ENCODE assay signal across 8 cellular contexts in genomic region chr9:125241000-125241862, GRCh38.
DNase-seq lines count a peak whose midpoint lies in the region; ATAC-seq, FAIRE-seq and TF ChIP-seq lines count a peak whose summit lies in the region.

TSS of gene HSPA5 (minus strand) at chr9:125241343. CDS start at chr9:125241126, 217 bp downstream.

- H3K4me3 ChIP-seq in HAP-1 (peak within 1 kb of the TSS; percentile 99), MM.1S (ENCODE audit: low read length) (peak within 1 kb of the TSS; percentile 100)

- H3K4me1 Mint-ChIP-seq in nephron progenitor cell: peaks cover 42% of the 10 kb centered on the region
- H3K4me1 Mint-ChIP-seq in stimulated activated naive CD8-positive, alpha-beta T cell treated with anti-CD3 and anti-CD28 coated beads, Interleukin-15, amount 100 ng/mL, for 72 hours: peaks cover 62% of the 10 kb centered on the region

- H3K27me3 ChIP-seq in HAP-1 (ENCODE audit: low read depth): no peaks in the 10 kb centered on the region
- H3K27me3 ChIP-seq in MM.1S (replicated peaks; ENCODE audit: insufficient read depth, low read length): no peaks in the 10 kb centered on the region

- peaks cover 18% of the 10 kb centered on the region for H3K4me1 ChIP-seq in HAP-1
- H3K4me1 ChIP-seq in MM.1S (ENCODE audit: low read length): peaks cover 14% of the 10 kb centered on the region; the same call in 1 of the 2 replicates

- H3K36me3 ChIP-seq in HAP-1 (replicated peaks): peaks cover 49% of the 10 kb centered on the region
- peaks cover 18% of the 10 kb centered on the region for H3K36me3 ChIP-seq in MM.1S (replicated peaks; ENCODE audit: insufficient read depth, low read length)

- H3K9me3 Mint-ChIP-seq in nephron progenitor cell: no peaks in the 10 kb centered on the region
- H3K9me3 Mint-ChIP-seq in stimulated activated naive CD8-positive, alpha-beta T cell treated with anti-CD3 and anti-CD28 coated beads, Interleukin-15, amount 100 ng/mL, for 72 hours: no peaks in the 10 kb centered on the region

- H3K9me3 ChIP-seq in HAP-1 (no peaks in the 10 kb centered on the region; the same call in 1 of the 2 replicates), MM.1S (replicated peaks; ENCODE audit: insufficient read depth, low read length) (no peaks in the 10 kb centered on the region)

- peak within 1 kb of the TSS; percentile 99 for H3K9ac ChIP-seq in MM.1S (ENCODE audit: low read length)

- H4K20me1 ChIP-seq in MM.1S (ENCODE audit: insufficient read depth, low read length): peaks cover 22% of the 10 kb centered on the region

- no peaks in the 10 kb centered on the region for H3K9me2 ChIP-seq in MM.1S (replicated peaks; ENCODE audit: insufficient read depth, low read length)

- H3F3A ChIP-seq in MM.1S (ENCODE audit: insufficient read depth, low read length): peaks cover 23% of the 10 kb centered on the region

- H3K4me3 Mint-ChIP-seq in nephron progenitor cell: peak within 1 kb of the TSS; percentile 94
- H3K4me3 Mint-ChIP-seq in stimulated activated naive CD8-positive, alpha-beta T cell treated with anti-CD3 and anti-CD28 coated beads, Interleukin-15, amount 100 ng/mL, for 72 hours: peak within 1 kb of the TSS; percentile 87 to 94

- H3K4me2 ChIP-seq in MM.1S (ENCODE audit: low read depth, low read length): peak within 1 kb of the TSS; percentile 82

- peaks cover 6% of the 10 kb centered on the region for H3K27me3 Mint-ChIP-seq in nephron progenitor cell (ENCODE audit: low read depth, poor library complexity)
- H3K27me3 Mint-ChIP-seq in stimulated activated naive CD8-positive, alpha-beta T cell treated with anti-CD3 and anti-CD28 coated beads, Interleukin-15, amount 100 ng/mL, for 72 hours: no peaks in the 10 kb centered on the region

- peak within 1 kb of the TSS; percentile 86 for H2AFZ ChIP-seq in MM.1S (ENCODE audit: low read length)

- peak; percentile 92 for ATAC-seq in stimulated activated naive CD8-positive, alpha-beta T cell treated with anti-CD3 and anti-CD28 coated beads, Interleukin-15, amount 100 ng/mL, for 72 hours

- FAIRE-seq in G401.6 (lab: Jason Lieb, UNC): peak; percentile 98

- H3K27ac Mint-ChIP-seq in nephron progenitor cell: peak within 1 kb of the TSS; percentile 99
- H3K27ac Mint-ChIP-seq in stimulated activated naive CD8-positive, alpha-beta T cell treated with anti-CD3 and anti-CD28 coated beads, Interleukin-15, amount 100 ng/mL, for 72 hours: peak within 1 kb of the TSS; percentile 98 to 100

- H3K36me3 Mint-ChIP-seq in nephron progenitor cell (ENCODE audit: low read depth): peaks cover 46% of the 10 kb centered on the region

- in situ Hi-C loops in HAP-1 (cut with MboI; ENCODE audit: low sequenced_read_pairs): no loop called here

- DNase-seq in HAP-1 (ENCODE audit: low spot score in 2 of 2) (peak; percentile 97 to 100), MM.1S (peak; percentile 99), SIG-M5 (lab: John Stamatoyannopoulos, UW) (peak; percentile 85), activated gamma-delta T cell (lab: John Stamatoyannopoulos, UW) (peak; percentile 96), fibroblast of the conjunctiva (ENCODE audit: low read depth) (peak; percentile 100), nephron progenitor cell (peak; percentile 99)
- peak; percentile 98 to 99 for DNase-seq in stimulated activated naive CD8-positive, alpha-beta T cell treated with anti-CD3 and anti-CD28 coated beads, Interleukin-15, amount 100 ng/mL, for 72 hours

- H3K79me2 ChIP-seq in MM.1S (ENCODE audit: low read length): peaks cover 56% of the 10 kb centered on the region

- peak within 1 kb of the TSS; percentile 88 for H3K27ac ChIP-seq in MM.1S (ENCODE audit: low read length)

- TF ChIP-seq CTCF in MM.1S (IDR thresholded peaks at IDR 0.05; ENCODE audit: low read length): peak; percentile 26
- TF ChIP-seq CTCF in nephron progenitor cell (IDR thresholded peaks at IDR 0.05): no peak

Comparison
In these comparisons a context has a peak if more than half of its experiments do, and no peak if none do; other contexts are left out.
1. Peak in every context shown above with its lines: DNase-seq, ATAC-seq, H3K4me3 ChIP-seq and H3K27ac ChIP-seq.